In the genomic region with DNA sequence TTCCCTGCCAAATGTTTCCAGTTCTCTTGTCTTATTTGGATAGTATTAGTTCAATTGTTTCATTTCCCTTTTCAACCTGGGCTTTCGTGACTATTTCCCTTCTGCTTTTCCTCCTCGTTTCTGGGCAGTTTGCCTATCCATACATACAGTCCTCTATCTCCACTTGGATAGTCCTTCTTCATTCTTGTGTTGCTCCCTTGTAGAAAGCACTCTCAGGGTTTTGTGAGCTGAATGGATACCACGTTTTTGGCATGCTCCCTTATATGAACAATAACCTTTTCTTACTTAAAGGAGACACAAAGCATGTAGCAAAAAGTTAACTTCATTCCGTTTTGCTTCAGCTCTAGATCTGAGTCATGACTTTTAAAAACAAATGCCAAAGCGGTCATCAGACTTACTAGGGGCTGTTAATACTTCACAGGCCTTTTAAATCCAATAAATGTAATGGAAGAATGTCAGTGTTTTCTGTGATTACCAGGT, we compare ENCODE assay signal across 13 cellular contexts. TPM values are rescaled to one million over a fixed set of nuclear protein-coding genes. Genes with fewer than 3 reads are reported as not detected.
DNase-seq lines count a peak whose midpoint lies in the region; ATAC-seq, FAIRE-seq and TF ChIP-seq lines count a peak whose summit lies in the region.
"Had no signal": no experiment of that assay in that cellular context is flagged by ENCODE, and none has a peak within 500 bp of the region (broad histone marks: within the 10 kb centered on the region; RNA-seq: fewer than 3 reads in every experiment).

No MANE protein-coding gene starts in this region.

- DNase-seq in Karpas-422 (no peak), astrocyte (ENCODE audit: low read depth) (peak; percentile 65), germinal center (ENCODE audit: low spot score) (peak; percentile 9), SKM-1 treated with dmso at 0.1 percent for 144 hours (lab: John Stamatoyannopoulos, UW; ENCODE audit: unreplicated experiment) (no peak), superior temporal gyrus (ENCODE audit: extremely low spot score) (no peak)
- DNase-seq in CD8-positive, alpha-beta memory T cell = no peak
- DNase-seq: activated T-cell treated with anti-CD3 and anti-CD28 coated beads, Interleukin-2, amount 50 U/mL, for 4 hours; cerebellar nuclear complex; mucosa of descending colon; small intestine; WERI-Rb-1 had no signal

- H3K36me3 ChIP-seq in ACC112 (ENCODE audit: insufficient read depth, low read length) (no peaks in the 10 kb centered on the region), Karpas-422 (ENCODE audit: insufficient read depth, low read length) (no peaks in the 10 kb centered on the region), astrocyte (ENCODE audit: insufficient read depth, low read length) (no peaks in the 10 kb centered on the region)
- H3K36me3 ChIP-seq in CD8-positive, alpha-beta memory T cell (ENCODE audit: insufficient read depth, low read length) = no peaks in the 10 kb centered on the region
- H3K36me3 ChIP-seq: WERI-Rb-1 had no signal

- H3K9me3 Mint-ChIP-seq in astrocyte (ENCODE audit: unreplicated experiment) = no peaks in the 10 kb centered on the region
- H3K9me3 Mint-ChIP-seq in CD8-positive, alpha-beta memory T cell = no peaks in the 10 kb centered on the region
- H3K9me3 Mint-ChIP-seq: activated T-cell treated with anti-CD3 and anti-CD28 coated beads, Interleukin-2, amount 50 U/mL, for 4 hours had no signal

- H3K79me2 ChIP-seq in ACC112 (ENCODE audit: control insufficient read depth, insufficient read depth, low read length, unreplicated experiment) (no peaks in the 10 kb centered on the region), Karpas-422 (ENCODE audit: low read length) (no peaks in the 10 kb centered on the region), astrocyte (ENCODE audit: insufficient read depth, low read length) (no peaks in the 10 kb centered on the region)

- peak overlapping the region; percentile 44 for H3K4me2 ChIP-seq in Karpas-422 (ENCODE audit: low read depth, low read length, poor library complexity, severe bottlenecking)
- H3K4me2 ChIP-seq in astrocyte (ENCODE audit: low read length) = peak overlapping the region; percentile 69

- H3K27ac Mint-ChIP-seq in astrocyte (ENCODE audit: unreplicated experiment) = peak overlapping the region; percentile 0
- H3K27ac Mint-ChIP-seq in CD8-positive, alpha-beta memory T cell = no peak overlapping the region

- H4K20me1 ChIP-seq in Karpas-422 (ENCODE audit: insufficient read depth, low read depth, low read length) = no peaks in the 10 kb centered on the region
- no peaks in the 10 kb centered on the region for H4K20me1 ChIP-seq in astrocyte (ENCODE audit: insufficient read depth, low read length)

- H3K4me1 Mint-ChIP-seq in astrocyte (ENCODE audit: low read depth, unreplicated experiment) = peaks cover 14% of the 10 kb centered on the region
- H3K4me1 Mint-ChIP-seq in CD8-positive, alpha-beta memory T cell = no peaks in the 10 kb centered on the region

- H3K9ac ChIP-seq in Karpas-422 (ENCODE audit: low read length) (no peak overlapping the region), astrocyte (ENCODE audit: low read length) (no peak overlapping the region)

- ATAC-seq in GM21447 (IDR thresholded peaks at IDR 0.05; ENCODE audit: unreplicated experiment) = no peak
- ATAC-seq: activated T-cell treated with anti-CD3 and anti-CD28 coated beads, Interleukin-2, amount 50 U/mL, for 4 hours; mucosa of descending colon had no signal

- CTCF ChIA-PET in CD8-positive, alpha-beta memory T cell (lab: Charles Lee) = interaction anchor here (1.0 to 1.6 kb wide), 2 partner anchors 16 to 602 kb away, joined by 3 read pairs; a partner anchor contains a TSS

- H3K4me3 ChIP-seq in ACC112 (ENCODE audit: low read depth, low read length) = peak overlapping the region; percentile 40
- H3K4me3 ChIP-seq in Karpas-422 (ENCODE audit: low read length) = no peak overlapping the region
- no peak overlapping the region for H3K4me3 ChIP-seq in astrocyte (ENCODE audit: insufficient read depth, low read depth, low read length)
- H3K4me3 ChIP-seq in CD8-positive, alpha-beta memory T cell (ENCODE audit: low read length) = no peak overlapping the region
- H3K4me3 ChIP-seq: mucosa of descending colon had no signal

- H3K27ac ChIP-seq in ACC112 (ENCODE audit: low read depth, low read length) (no peak overlapping the region), Karpas-422 (ENCODE audit: low read length) (no peak overlapping the region), astrocyte (ENCODE audit: low read depth, low read length) (no peak overlapping the region)
- no peak overlapping the region for H3K27ac ChIP-seq in CD8-positive, alpha-beta memory T cell (ENCODE audit: low read depth, low read length)
- H3K27ac ChIP-seq: WERI-Rb-1 had no signal

- FAIRE-seq in astrocyte (lab: Jason Lieb, UNC) = no peak
- FAIRE-seq: small intestine had no signal

- no peak for TF ChIP-seq CTCF in astrocyte (IDR thresholded peaks at IDR 0.05; ENCODE audit: insufficient read depth, low read depth, low read length)

- POLR2A ChIA-PET in CD8-positive, alpha-beta memory T cell (lab: Charles Lee) = no interaction called here

- H3K27me3 ChIP-seq in ACC112 (ENCODE audit: insufficient read depth, low read length) (no peaks in the 10 kb centered on the region), Karpas-422 (ENCODE audit: low read length) (no peaks in the 10 kb centered on the region), astrocyte (ENCODE audit: insufficient read depth, low read length) (no peaks in the 10 kb centered on the region)
- H3K27me3 ChIP-seq in CD8-positive, alpha-beta memory T cell (ENCODE audit: insufficient read depth, low read length, poor library complexity, severe bottlenecking) = no peaks in the 10 kb centered on the region

- no peak overlapping the region for H3K4me3 Mint-ChIP-seq in astrocyte (ENCODE audit: unreplicated experiment)
- no peak overlapping the region for H3K4me3 Mint-ChIP-seq in CD8-positive, alpha-beta memory T cell
- H3K4me3 Mint-ChIP-seq: activated T-cell treated with anti-CD3 and anti-CD28 coated beads, Interleukin-2, amount 50 U/mL, for 4 hours had no signal

- H3K4me1 ChIP-seq in ACC112 (ENCODE audit: control insufficient read depth, insufficient read depth, low read length, unreplicated experiment) (peaks cover 23% of the 10 kb centered on the region), Karpas-422 (ENCODE audit: low read length) (peaks cover 35% of the 10 kb centered on the region), astrocyte (ENCODE audit: insufficient read depth, low read length) (peaks cover 16% of the 10 kb centered on the region)
- no peaks in the 10 kb centered on the region for H3K4me1 ChIP-seq in CD8-positive, alpha-beta memory T cell (ENCODE audit: insufficient read depth, low read length)

- no peaks in the 10 kb centered on the region for H3K27me3 Mint-ChIP-seq in astrocyte (ENCODE audit: low read depth, unreplicated experiment)
- peaks cover 9 to 19% of the 10 kb centered on the region in 2 donors for H3K27me3 Mint-ChIP-seq in CD8-positive, alpha-beta memory T cell

- H2AFZ ChIP-seq in ACC112 (ENCODE audit: low read length, unreplicated experiment) (peak overlapping the region; percentile 84), Karpas-422 (ENCODE audit: low read length) (peak overlapping the region; percentile 25; the same call in 1 of the 2 replicates), astrocyte (ENCODE audit: low read depth, low read length) (peak overlapping the region; percentile 49)

- no peaks in the 10 kb centered on the region for H3K9me2 ChIP-seq in Karpas-422 (replicated peaks; ENCODE audit: insufficient read depth, low read length)

- no peaks in the 10 kb centered on the region for H3K36me3 Mint-ChIP-seq in astrocyte (ENCODE audit: low read depth, unreplicated experiment)
- H3K36me3 Mint-ChIP-seq in CD8-positive, alpha-beta memory T cell = no peaks in the 10 kb centered on the region

- H3K9me3 ChIP-seq in Karpas-422 (ENCODE audit: low read length) (no peaks in the 10 kb centered on the region), astrocyte (ENCODE audit: insufficient read depth, low read depth, low read length) (no peaks in the 10 kb centered on the region)
- no peaks in the 10 kb centered on the region for H3K9me3 ChIP-seq in CD8-positive, alpha-beta memory T cell (ENCODE audit: low read length)
- H3K9me3 ChIP-seq: mucosa of descending colon had no signal

RNA-seq across cellular contexts. Expression of a gene that starts 16.6 kb away (rescaled TPM):
- total RNA-seq in Karpas-422 (2014; rRNA removed; shearing (Covaris generic); ENCODE audit: low replicate concordance) = 37.2 and 39.3 TPM in 2 replicates
- total RNA-seq in astrocyte = 0.64 and 1.4 TPM in 2 replicates
- 10 to 100 TPM; 32.3 TPM for total RNA-seq in CD8-positive, alpha-beta memory T cell
- polyA plus RNA-seq in CD8-positive, alpha-beta memory T cell = 19.4 TPM

RNA-seq across cellular contexts. Expression of a gene that starts 51.5 kb away (rescaled TPM):
- total RNA-seq in Karpas-422 (2014; rRNA removed; shearing (Covaris generic); ENCODE audit: low replicate concordance) = 26.7 and 63.3 TPM in 2 replicates
- total RNA-seq in astrocyte = 37.8 and 39.3 TPM in 2 replicates
- total RNA-seq in CD8-positive, alpha-beta memory T cell = 10 to 100 TPM; 44.5 to 45.0 TPM
- 39.0 TPM for polyA plus RNA-seq in CD8-positive, alpha-beta memory T cell

Comparison
In these comparisons a context has a peak if more than half of its experiments do, and no peak if none do; other contexts are left out.
1. H2AFZ ChIP-seq: peak in every context shown above with its lines; median percentile 84 in ACC112; 49 in astrocyte; 25 in Karpas-422.
2. DNase-seq: peak in astrocyte (single experiment) and germinal center (single experiment); none in Karpas-422 (single experiment), SKM-1 treated with dmso at 0.1 percent for 144 hours (single experiment), CD8-positive, alpha-beta memory T cell (0 of 5) and superior temporal gyrus (single experiment).
3. RNA of a gene that starts 16.6 kb away (total RNA-seq): 37.2 to 39.3 TPM in Karpas-422 and 32.3 TPM in CD8-positive, alpha-beta memory T cell; 0.64 to 1.4 TPM in astrocyte; every median in the first group is over 10 times any median in the second.